In the genomic region with DNA sequence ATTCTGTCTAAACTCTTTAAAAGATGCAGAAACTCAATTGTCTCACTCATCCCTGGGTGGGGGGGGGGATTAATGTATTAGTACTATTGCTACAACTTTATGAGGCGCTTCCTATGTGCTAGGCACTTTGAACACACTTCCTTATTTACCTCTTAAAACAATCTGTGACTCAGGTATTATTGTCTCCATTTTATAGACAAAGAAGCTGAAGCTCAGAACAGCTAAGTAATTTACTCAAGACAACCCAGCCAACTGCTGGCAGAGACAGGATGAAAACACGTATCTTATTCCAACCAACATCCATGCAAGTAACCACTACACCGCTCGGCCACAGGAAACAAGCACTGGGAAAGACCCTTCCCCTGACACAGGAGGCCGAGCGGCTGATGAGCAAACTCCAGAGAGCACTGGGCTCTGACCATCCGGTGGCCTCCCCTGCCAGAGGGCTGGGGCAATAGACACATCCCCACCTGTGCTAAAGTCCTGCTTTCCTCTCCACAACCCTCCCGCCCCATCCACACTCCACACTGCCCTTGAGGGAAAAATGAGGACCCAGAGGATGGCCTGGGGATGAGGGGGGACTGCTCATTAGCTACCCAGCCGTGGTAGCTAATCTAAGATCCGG, we compare ENCODE assay signal across 22 cellular contexts.
DNase-seq lines count a peak whose midpoint lies in the region; FAIRE-seq and TF ChIP-seq lines count a peak whose summit lies in the region.
"Had no signal": no experiment of that assay in that cellular context is flagged by ENCODE, and none has a peak within 500 bp of the region (broad histone marks: within the 10 kb centered on the region; RNA-seq: fewer than 3 reads in every experiment).

No MANE protein-coding gene starts in this region.

- H3K27ac ChIP-seq in astrocyte (ENCODE audit: low read depth, low read length), result peak overlapping the region; percentile 81
- no peak overlapping the region for H3K27ac ChIP-seq in esophagus muscularis mucosa (replicated peaks in 1 of 4)
- H3K27ac ChIP-seq: A549, SJSA1 had no signal

- peak; percentile 71 for FAIRE-seq in HTR-8/SVneo (lab: Jason Lieb, UNC)
- no peak for FAIRE-seq in astrocyte (lab: Jason Lieb, UNC)
- FAIRE-seq: A549, GM12891 had no signal

- no peaks in the 10 kb centered on the region for H3K27me3 Mint-ChIP-seq in astrocyte (ENCODE audit: low read depth, unreplicated experiment)
- H3K27me3 Mint-ChIP-seq: CD4-positive, alpha-beta T cell had no signal

- H4K20me1 ChIP-seq in astrocyte (ENCODE audit: insufficient read depth, low read length), result no peaks in the 10 kb centered on the region

- no peak for TF ChIP-seq CTCF in astrocyte (IDR thresholded peaks at IDR 0.05; ENCODE audit: insufficient read depth, low read depth, low read length)
- no peak for TF ChIP-seq CTCF in esophagus muscularis mucosa (IDR thresholded peaks at IDR 0.05)

- WGBS in esophagus muscularis mucosa, result 89% methylated on average over 8 of the region's 10 CpGs

- H3K9me3 ChIP-seq in astrocyte (ENCODE audit: insufficient read depth, low read depth, low read length) (no peaks in the 10 kb centered on the region), esophagus muscularis mucosa (no peaks in the 10 kb centered on the region)
- H3K9me3 ChIP-seq: A549, SJSA1 had no signal

- TF ChIP-seq POLR2A in esophagus muscularis mucosa (IDR thresholded peaks at IDR 0.05; ENCODE audit: low read depth), result no peak

- no peak overlapping the region for H3K4me3 Mint-ChIP-seq in astrocyte (ENCODE audit: unreplicated experiment)
- H3K4me3 Mint-ChIP-seq: CD4-positive, alpha-beta T cell had no signal

- H3K36me3 Mint-ChIP-seq in astrocyte (ENCODE audit: low read depth, unreplicated experiment), result no peaks in the 10 kb centered on the region

- no peaks in the 10 kb centered on the region for H3K79me2 ChIP-seq in astrocyte (ENCODE audit: insufficient read depth, low read length)

- no peak overlapping the region for H3K4me2 ChIP-seq in astrocyte (ENCODE audit: low read length)
- H3K4me2 ChIP-seq: A549 had no signal

- H3K27me3 ChIP-seq in astrocyte (ENCODE audit: insufficient read depth, low read length) (no peaks in the 10 kb centered on the region), esophagus muscularis mucosa (peaks cover 0 to 13% (median 0%) of the 10 kb centered on the region in 4 donors)
- H3K27me3 ChIP-seq: SJSA1 had no signal

- H3K27ac Mint-ChIP-seq in astrocyte (ENCODE audit: unreplicated experiment), result no peak overlapping the region
- H3K27ac Mint-ChIP-seq: CD4-positive, alpha-beta T cell had no signal

- H3K36me3 ChIP-seq in astrocyte (ENCODE audit: insufficient read depth, low read length), result no peaks in the 10 kb centered on the region
- H3K36me3 ChIP-seq in esophagus muscularis mucosa, result no peaks in the 10 kb centered on the region
- H3K36me3 ChIP-seq: SJSA1 had no signal

- intact Hi-C loops in esophagus muscularis mucosa (cut with DNase I), result no loop called here

- peaks cover 52% of the 10 kb centered on the region for H3K4me1 ChIP-seq in astrocyte (ENCODE audit: insufficient read depth, low read length)
- H3K4me1 ChIP-seq in esophagus muscularis mucosa, result peaks cover 0 to 7% (median 4%) of the 10 kb centered on the region in 4 donors
- H3K4me1 ChIP-seq: A549 had no signal

- no peak overlapping the region for H2AFZ ChIP-seq in astrocyte (ENCODE audit: low read depth, low read length)

- H3K4me3 ChIP-seq in astrocyte (ENCODE audit: insufficient read depth, low read depth, low read length) (no peak overlapping the region), esophagus muscularis mucosa (no peak overlapping the region)
- H3K4me3 ChIP-seq: A549, SJSA1 had no signal

- no peak for DNase-seq in HTR-8/SVneo (ENCODE audit: insufficient read length, low spot score)
- no peak for DNase-seq in astrocyte (ENCODE audit: low read depth)
- peak; percentile 84 for DNase-seq in esophagus muscularis mucosa (ENCODE audit: extremely low spot score)
- DNase-seq in renal cortical epithelial cell (ENCODE audit: low read depth), result peak; percentile 18
- DNase-seq in anterior cingulate cortex (lab: John Stamatoyannopoulos, UW), result no peak
- no peak for DNase-seq in activated CD4-positive, alpha-beta T cell treated with anti-CD3 and anti-CD28 coated beads for 1 hour
- no peak for DNase-seq in NCI-H446 (lab: John Stamatoyannopoulos, UW)
- DNase-seq: CD4-positive, alpha-beta T cell; COR-L47; DMS79 treated with DMSO at 0.1 percent for 48 hours; GOT3; HCEC 1CT; Karpas-422; NCI-H1417; NCI-H1694 treated with DMSO at 0.1 percent for 48 hours; NCI-H2081 treated with DMSO at 0.1 percent for 48 hours; NCI-H2171 treated with DMSO at 0.1 percent for 48 hours; NCI-H526; OCI-M1 had no signal

- TF ChIP-seq EP300 in esophagus muscularis mucosa (IDR thresholded peaks at IDR 0.05), result no peak

- peaks cover 17% of the 10 kb centered on the region for H3K4me1 Mint-ChIP-seq in astrocyte (ENCODE audit: low read depth, unreplicated experiment)

- no peak overlapping the region for H3K9ac ChIP-seq in astrocyte (ENCODE audit: low read length)

- no peaks in the 10 kb centered on the region for H3K9me3 Mint-ChIP-seq in astrocyte (ENCODE audit: unreplicated experiment)
- H3K9me3 Mint-ChIP-seq: CD4-positive, alpha-beta T cell had no signal

Comparison
In these comparisons a context has a peak if more than half of its experiments do, and no peak if none do; other contexts are left out.
1. DNase-seq: peak in esophagus muscularis mucosa (single experiment) and renal cortical epithelial cell (single experiment); none in HTR-8/SVneo (single experiment), astrocyte (single experiment), anterior cingulate cortex (0 of 58), activated CD4-positive, alpha-beta T cell treated with anti-CD3 and anti-CD28 coated beads for 1 hour (single experiment) and NCI-H446 (0 of 2).